ENCODE assay signal across 1 cellular context in genomic region chr11:115990004-115990447, GRCh38.
A peak's percentile ranks its signal among the peaks of the same experiment; 100 is the strongest.
TF ChIP-seq lines count a peak whose summit lies in the region.

No MANE protein-coding gene starts in this region.

TF ChIP-seq in GM12878, 131 proteins besides CTCF, POLR2A, EP300 and RAD21 (continued from another document):
- 0 out of 2 replicates have a peak, but pooled peaks have one; percentile 13 for TF ChIP-seq ZNF687 (IDR thresholded peaks at IDR 0.05)
- TF ChIP-seq SMARCA5 (IDR thresholded peaks at IDR 0.05): 0 out of 2 replicates have a peak, but pooled peaks have one; percentile 34
- TF ChIP-seq SMC3 (IDR thresholded peaks at IDR 0.05; ENCODE audit: borderline replicate concordance, low read length): peak; percentile 73
TF ChIP-seq in GM12878: peak in this region for 5.
